1 cellular context compared by ENCODE assay signal in genomic region chr4:105679186-105679585, GRCh38.
TF ChIP-seq lines count a peak whose summit lies in the region.

No MANE protein-coding gene starts in this region.

TF ChIP-seq in GM23338, 12 proteins besides CTCF, POLR2A, EP300 and RAD21 (continued from another document):
- TF ChIP-seq ZNF462 (CRISPR knock-in tag; IDR thresholded peaks at IDR 0.05) = no peak
- no peak for TF ChIP-seq ZNF331 (CRISPR knock-in tag; IDR thresholded peaks at IDR 0.05; ENCODE audit: low read depth)
- TF ChIP-seq NANOG (IDR thresholded peaks at IDR 0.05; ENCODE audit: borderline replicate concordance) = no peak
- TF ChIP-seq JUNB (IDR thresholded peaks at IDR 0.05; ENCODE audit: unreplicated experiment) = no peak
- no peak for TF ChIP-seq POLR2AphosphoS5 (IDR thresholded peaks at IDR 0.05; ENCODE audit: low read depth)
- TF ChIP-seq ZNF114 (CRISPR knock-in tag; IDR thresholded peaks at IDR 0.05) = no peak
- TF ChIP-seq STAT1 (IDR thresholded peaks at IDR 0.05; ENCODE audit: unreplicated experiment) = no peak
TF ChIP-seq in GM23338: peak in this region for 0.
